ENCODE assay signal across 8 cellular contexts in genomic region chr1:145487156-145487555, GRCh38.
DNase-seq lines count a peak whose midpoint lies in the region; ATAC-seq and TF ChIP-seq lines count a peak whose summit lies in the region.
"Not testable (repeated sequence)": the region's sequence is repeated elsewhere in the genome, so short reads cannot be mapped to it uniquely, and the experiment has no call there.

No MANE protein-coding gene starts in this region.

- CTCF ChIA-PET in CD4-positive, alpha-beta T cell (lab: Charles Lee); activated CD4-positive, alpha-beta T cell treated with anti-CD3 and anti-CD28 coated beads for 36 hours (lab: Charles Lee); activated naive CD4-positive, alpha-beta T cell treated with anti-CD3 and anti-CD28 coated beads for 36 hours (lab: Charles Lee); naive thymus-derived CD4-positive, alpha-beta T cell (lab: Charles Lee): not testable (repeated sequence)

- not testable (repeated sequence) for TF ChIP-seq CTCF in CD4-positive, alpha-beta T cell (IDR thresholded peaks at IDR 0.05); breast epithelium (IDR thresholded peaks at IDR 0.05); foreskin fibroblast (IDR thresholded peaks at IDR 0.05; ENCODE audit: low read depth, low read length)

- not testable (repeated sequence) for H3K4me1 ChIP-seq in breast epithelium; naive thymus-derived CD4-positive, alpha-beta T cell (ENCODE audit: control insufficient read depth in 2 of 2, insufficient read depth in 2 of 2, low read length in 2 of 2)

- H3K4me1 Mint-ChIP-seq in CD4-positive, alpha-beta T cell (ENCODE audit: low read depth); activated CD4-positive, alpha-beta T cell treated with anti-CD3 and anti-CD28 coated beads for 36 hours; activated naive CD4-positive, alpha-beta T cell treated with anti-CD3 and anti-CD28 coated beads for 36 hours (ENCODE audit: low read depth); naive thymus-derived CD4-positive, alpha-beta T cell: not testable (repeated sequence)

- H3K36me3 ChIP-seq in breast epithelium; naive thymus-derived CD4-positive, alpha-beta T cell (ENCODE audit: control insufficient read depth in 2 of 3, insufficient read depth in 3 of 3, low read length in 3 of 3): not testable (repeated sequence)

- H3K4me3 Mint-ChIP-seq in CD4-positive, alpha-beta T cell: peak overlapping the region; percentile 56
- peak overlapping the region; percentile 38 for H3K4me3 Mint-ChIP-seq in activated CD4-positive, alpha-beta T cell treated with anti-CD3 and anti-CD28 coated beads for 36 hours
- H3K4me3 Mint-ChIP-seq in activated naive CD4-positive, alpha-beta T cell treated with anti-CD3 and anti-CD28 coated beads for 36 hours: peak overlapping the region; percentile 51
- peak overlapping the region in 7 of 10 donors; percentile 23 to 75 (median 65) for H3K4me3 Mint-ChIP-seq in naive thymus-derived CD4-positive, alpha-beta T cell

- intact Hi-C loops in CD4-positive, alpha-beta T cell (cut with DNase I, micrococcal nuclease); activated CD4-positive, alpha-beta T cell treated with anti-CD3 and anti-CD28 coated beads for 36 hours (cut with DNase I, micrococcal nuclease); activated naive CD4-positive, alpha-beta T cell treated with anti-CD3 and anti-CD28 coated beads for 36 hours (cut with micrococcal nuclease); breast epithelium (cut with DNase I; ENCODE audit: low total_unique reads); naive thymus-derived CD4-positive, alpha-beta T cell (cut with micrococcal nuclease): not testable (repeated sequence)

- not testable (repeated sequence) for H3K27ac ChIP-seq in CD4-positive, alpha-beta T cell (ENCODE audit: low read depth, low read length); breast epithelium; naive thymus-derived CD4-positive, alpha-beta T cell (ENCODE audit: low read depth, low read length)

- POLR2A ChIA-PET in CD4-positive, alpha-beta T cell (lab: Charles Lee); activated CD4-positive, alpha-beta T cell treated with anti-CD3 and anti-CD28 coated beads for 36 hours (lab: Charles Lee); naive thymus-derived CD4-positive, alpha-beta T cell (lab: Charles Lee): not testable (repeated sequence)

- not testable (repeated sequence) for H3K27me3 ChIP-seq in CD4-positive, alpha-beta T cell (ENCODE audit: control insufficient read depth, insufficient read depth, low read length); breast epithelium; naive thymus-derived CD4-positive, alpha-beta T cell (ENCODE audit: control insufficient read depth in 2 of 2, insufficient read depth in 2 of 2, low read length in 2 of 2)

- not testable (repeated sequence) for H3K27ac Mint-ChIP-seq in CD4-positive, alpha-beta T cell; activated CD4-positive, alpha-beta T cell treated with anti-CD3 and anti-CD28 coated beads for 36 hours; activated naive CD4-positive, alpha-beta T cell treated with anti-CD3 and anti-CD28 coated beads for 36 hours; naive thymus-derived CD4-positive, alpha-beta T cell

- not testable (repeated sequence) for H3K9me3 Mint-ChIP-seq in CD4-positive, alpha-beta T cell; activated CD4-positive, alpha-beta T cell treated with anti-CD3 and anti-CD28 coated beads for 36 hours (ENCODE audit: low read depth); activated naive CD4-positive, alpha-beta T cell treated with anti-CD3 and anti-CD28 coated beads for 36 hours; naive thymus-derived CD4-positive, alpha-beta T cell

- not testable (repeated sequence) for H3K9me3 ChIP-seq in CD4-positive, alpha-beta T cell (ENCODE audit: control insufficient read depth, low read length); breast epithelium; naive thymus-derived CD4-positive, alpha-beta T cell (ENCODE audit: control insufficient read depth in 2 of 3, low read length in 3 of 3)

- not testable (repeated sequence) for TF ChIP-seq POLR2A in breast epithelium (IDR thresholded peaks at IDR 0.05)

- DNase-seq in CD4-positive, alpha-beta T cell; activated CD4-positive, alpha-beta T cell treated with anti-CD3 and anti-CD28 coated beads for 36 hours; activated naive CD4-positive, alpha-beta T cell treated with anti-CD3 and anti-CD28 coated beads for 36 hours; breast epithelium (ENCODE audit: low spot score in 2 of 2): not testable (repeated sequence)
- peak in 1 of 2 donors; percentile 2 for DNase-seq in foreskin fibroblast
- peak in 1 of 9 donors; percentile 1 for DNase-seq in naive thymus-derived CD4-positive, alpha-beta T cell
- peak; percentile 3 for DNase-seq in stimulated activated naive CD8-positive, alpha-beta T cell treated with anti-CD3 and anti-CD28 coated beads, Interleukin-15, Interleukin-2, amounts not matched to agents 100 U/mL and 50 U/mL, for 24 hours

- H3K4me3 ChIP-seq in breast epithelium: peak overlapping the region; percentile 9 to 41 (median 23)
- H3K4me3 ChIP-seq in foreskin fibroblast (ENCODE audit: low read depth in 1 of 2, low read length in 2 of 2): peak overlapping the region; percentile 10 to 22
- not testable (repeated sequence) for H3K4me3 ChIP-seq in naive thymus-derived CD4-positive, alpha-beta T cell (ENCODE audit: low read length)

- peak; percentile 21 for ATAC-seq in CD4-positive, alpha-beta T cell (ENCODE audit: poor library complexity)
- ATAC-seq in HG03432 (IDR thresholded peaks at IDR 0.05; ENCODE audit: unreplicated experiment): peak; percentile 26
- peak; percentile 26 for ATAC-seq in activated CD4-positive, alpha-beta T cell treated with anti-CD3 and anti-CD28 coated beads for 36 hours
- peak; percentile 16 for ATAC-seq in naive thymus-derived CD4-positive, alpha-beta T cell
- not testable (repeated sequence) for ATAC-seq in stimulated activated naive CD8-positive, alpha-beta T cell treated with anti-CD3 and anti-CD28 coated beads, Interleukin-15, Interleukin-2, amounts not matched to agents 100 U/mL and 50 U/mL, for 24 hours

- peaks cover 17% of the 10 kb centered on the region for H3K27me3 Mint-ChIP-seq in CD4-positive, alpha-beta T cell
- not testable (repeated sequence) for H3K27me3 Mint-ChIP-seq in activated CD4-positive, alpha-beta T cell treated with anti-CD3 and anti-CD28 coated beads for 36 hours; activated naive CD4-positive, alpha-beta T cell treated with anti-CD3 and anti-CD28 coated beads for 36 hours (ENCODE audit: low read depth)
- peaks cover 0 to 21% (median 11%) of the 10 kb centered on the region in 5 donors for H3K27me3 Mint-ChIP-seq in naive thymus-derived CD4-positive, alpha-beta T cell

- not testable (repeated sequence) for H3K36me3 Mint-ChIP-seq in CD4-positive, alpha-beta T cell (ENCODE audit: low read depth); activated CD4-positive, alpha-beta T cell treated with anti-CD3 and anti-CD28 coated beads for 36 hours (ENCODE audit: low read depth); activated naive CD4-positive, alpha-beta T cell treated with anti-CD3 and anti-CD28 coated beads for 36 hours (ENCODE audit: low read depth); naive thymus-derived CD4-positive, alpha-beta T cell
